Comparison of ENCODE assay signal across 23 cellular contexts in genomic region chr5:66674802-66675201, GRCh38.
"Had no signal": no experiment of that assay in that cellular context is flagged by ENCODE, and none has a peak within 500 bp of the region (broad histone marks: within the 10 kb centered on the region; RNA-seq: fewer than 3 reads in every experiment).

No MANE protein-coding gene starts in this region.

- H3K9me3 ChIP-seq: colonic mucosa, esophagus muscularis mucosa, esophagus squamous epithelium, gastrocnemius medialis, gastroesophageal sphincter, heart left ventricle had no signal

- DNase-seq: colonic mucosa; cortex of kidney; dermis blood vessel endothelial cell; dorsolateral prefrontal cortex; effector CD4-positive, alpha-beta T cell; effector CD8-positive, alpha-beta T cell; effector memory CD4-positive, alpha-beta T cell; effector memory CD8-positive, alpha-beta T cell; endodermal cell; erythroblast; esophagus squamous epithelium; foreskin fibroblast; foreskin melanocyte; glutamatergic neuron; head of caudate nucleus; heart left ventricle had no signal

- H3K27me3 ChIP-seq: colonic mucosa, esophagus muscularis mucosa, esophagus squamous epithelium, gastrocnemius medialis, heart left ventricle had no signal

- ATAC-seq: effector memory CD8-positive, alpha-beta T cell; esophagus mucosa; foreskin keratinocyte; gastroesophageal sphincter had no signal

- H3K4me3 ChIP-seq: colonic mucosa, coronary artery, dorsolateral prefrontal cortex, esophagus muscularis mucosa, esophagus squamous epithelium, gastrocnemius medialis, gastroesophageal sphincter, heart left ventricle had no signal

- H3K4me1 ChIP-seq: colonic mucosa, esophagus muscularis mucosa, foreskin keratinocyte, gastrocnemius medialis, gastroesophageal sphincter had no signal

- H3K27ac ChIP-seq: colonic mucosa, coronary artery, dorsolateral prefrontal cortex, epithelial cell of prostate, esophagus muscularis mucosa, esophagus squamous epithelium, foreskin keratinocyte, gastrocnemius medialis, gastroesophageal sphincter, heart left ventricle had no signal

- H3K36me3 ChIP-seq: colonic mucosa, esophagus muscularis mucosa, esophagus squamous epithelium, gastrocnemius medialis, gastroesophageal sphincter, heart left ventricle had no signal
